Comparison of ENCODE assay signal across 15 cellular contexts in genomic region chr7:52260046-52260665, GRCh38.
DNase-seq lines count a peak whose midpoint lies in the region; ATAC-seq and TF ChIP-seq lines count a peak whose summit lies in the region.
"Had no signal": no experiment of that assay in that cellular context is flagged by ENCODE, and none has a peak within 500 bp of the region (broad histone marks: within the 10 kb centered on the region; RNA-seq: fewer than 3 reads in every experiment).

No MANE protein-coding gene starts in this region.

- H3K9me3 Mint-ChIP-seq in WTC11 (0 out of 2 replicates have a peak, but pooled peaks cover 13% of the 10 kb centered on the region), neural progenitor cell (peaks cover 21% of the 10 kb centered on the region)
- peaks cover 30% of the 10 kb centered on the region for H3K9me3 Mint-ChIP-seq in activated T-helper 1 cell treated with anti-CD3 and anti-CD28 coated beads, Interleukin-12 subunit alpha, Interleukin-12 subunit beta, Interleukin-2, Interleukin-4 antibody, amounts not matched to agents 30 ng/mL and 10 ng/mL and 1 ng/mL, durations not matched to agents 14 hours and 24 hours and 36 hours

- 0 out of 2 replicates have a peak, but pooled peaks cover 4% of the 10 kb centered on the region for H3K4me1 ChIP-seq in DOHH2 (ENCODE audit: control insufficient read depth, low read length)
- no peaks in the 10 kb centered on the region for H3K4me1 ChIP-seq in neural progenitor cell

- H3F3A ChIP-seq in DOHH2 (ENCODE audit: control insufficient read depth, insufficient read depth) (no peaks in the 10 kb centered on the region), neural progenitor cell (ENCODE audit: low read depth) (no peaks in the 10 kb centered on the region)

- no peaks in the 10 kb centered on the region for H3K27me3 Mint-ChIP-seq in WTC11 (ENCODE audit: low read depth)
- peaks cover 3% of the 10 kb centered on the region for H3K27me3 Mint-ChIP-seq in neural progenitor cell (ENCODE audit: insufficient read depth, low read depth)
- H3K27me3 Mint-ChIP-seq in activated T-helper 1 cell treated with anti-CD3 and anti-CD28 coated beads, Interleukin-12 subunit alpha, Interleukin-12 subunit beta, Interleukin-2, Interleukin-4 antibody, amounts not matched to agents 30 ng/mL and 10 ng/mL and 1 ng/mL, durations not matched to agents 14 hours and 24 hours and 36 hours (ENCODE audit: insufficient read depth), result no peaks in the 10 kb centered on the region
- H3K27me3 Mint-ChIP-seq: central memory CD8-positive, alpha-beta T cell; naive B cell had no signal

- H3K79me2 ChIP-seq in DOHH2 (ENCODE audit: control insufficient read depth, low read length), result no peaks in the 10 kb centered on the region
- H3K79me2 ChIP-seq in neural progenitor cell (ENCODE audit: low read depth), result no peaks in the 10 kb centered on the region

- H3K27ac Mint-ChIP-seq in WTC11 (no peak overlapping the region), neural progenitor cell (no peak overlapping the region)
- H3K27ac Mint-ChIP-seq in activated T-helper 1 cell treated with anti-CD3 and anti-CD28 coated beads, Interleukin-12 subunit alpha, Interleukin-12 subunit beta, Interleukin-2, Interleukin-4 antibody, amounts not matched to agents 30 ng/mL and 10 ng/mL and 1 ng/mL, durations not matched to agents 14 hours and 24 hours and 36 hours, result no peak overlapping the region
- H3K27ac Mint-ChIP-seq: naive B cell; T-helper 1 cell treated with Interleukin-12 subunit alpha and Interleukin-12 subunit beta and Interleukin-4 antibody, amounts not matched to agents 30 μg/mL and 1 μg/mL, for 36 hours had no signal

- peak overlapping the region; percentile 8 for H2AFZ ChIP-seq in neural progenitor cell (replicated peaks)

- TF ChIP-seq CTCF in DOHH2 (IDR thresholded peaks at IDR 0.05; ENCODE audit: low read depth, low read length, poor library complexity, severe bottlenecking) (peak; percentile 39), WTC11 (IDR thresholded peaks at IDR 0.05) (peak; percentile 30; the same call in 1 of the 2 replicates), neural progenitor cell (IDR thresholded peaks at IDR 0.05) (peak; percentile 62)

- CTCF ChIA-PET in WTC11 (lab: Charles Lee), result interaction anchor here (0.6 to 1.3 kb wide), 4 partner anchors 9 to 242 kb away, joined by 3 to 6 read pairs (median 3); no protein-coding TSS in a partner anchor

- H3K4me1 Mint-ChIP-seq in WTC11 (peaks cover 9% of the 10 kb centered on the region), neural progenitor cell (no peaks in the 10 kb centered on the region)
- no peaks in the 10 kb centered on the region for H3K4me1 Mint-ChIP-seq in activated T-helper 1 cell treated with anti-CD3 and anti-CD28 coated beads, Interleukin-12 subunit alpha, Interleukin-12 subunit beta, Interleukin-2, Interleukin-4 antibody, amounts not matched to agents 30 ng/mL and 10 ng/mL and 1 ng/mL, durations not matched to agents 14 hours and 24 hours and 36 hours (ENCODE audit: low read depth)
- H3K4me1 Mint-ChIP-seq: central memory CD8-positive, alpha-beta T cell; naive B cell had no signal

- H3K4me3 ChIP-seq in DOHH2 (ENCODE audit: low read length) (no peak overlapping the region), neural progenitor cell (no peak overlapping the region)
- H3K4me3 ChIP-seq: sigmoid colon had no signal

- ATAC-seq in WTC11 (peak; percentile 81), GM18861 (IDR thresholded peaks at IDR 0.05; ENCODE audit: unreplicated experiment) (no peak)

- H3K4me2 ChIP-seq in DOHH2 (ENCODE audit: low read length) (no peak overlapping the region), neural progenitor cell (no peak overlapping the region)

- no peak overlapping the region for H3K4me3 Mint-ChIP-seq in WTC11
- H3K4me3 Mint-ChIP-seq in neural progenitor cell, result no peak overlapping the region
- no peak overlapping the region for H3K4me3 Mint-ChIP-seq in activated T-helper 1 cell treated with anti-CD3 and anti-CD28 coated beads, Interleukin-12 subunit alpha, Interleukin-12 subunit beta, Interleukin-2, Interleukin-4 antibody, amounts not matched to agents 30 ng/mL and 10 ng/mL and 1 ng/mL, durations not matched to agents 14 hours and 24 hours and 36 hours
- H3K4me3 Mint-ChIP-seq: central memory CD8-positive, alpha-beta T cell; naive B cell; T-helper 1 cell treated with Interleukin-12 subunit alpha and Interleukin-12 subunit beta and Interleukin-4 antibody, amounts not matched to agents 30 μg/mL and 1 μg/mL, for 36 hours had no signal

- H3K9ac ChIP-seq in neural progenitor cell, result no peak overlapping the region

- H3K36me3 ChIP-seq in DOHH2 (ENCODE audit: control insufficient read depth, low read length) (no peaks in the 10 kb centered on the region), neural progenitor cell (no peaks in the 10 kb centered on the region)
- H3K36me3 ChIP-seq: sigmoid colon had no signal

- H3K9me3 ChIP-seq in DOHH2 (ENCODE audit: control insufficient read depth, insufficient read depth, low read length), result peaks cover 7% of the 10 kb centered on the region; the same call in 1 of the 2 replicates
- no peaks in the 10 kb centered on the region for H3K9me3 ChIP-seq in neural progenitor cell (ENCODE audit: low read depth)
- H3K9me3 ChIP-seq: sigmoid colon had no signal

- H3K36me3 Mint-ChIP-seq in WTC11, result peaks cover 12% of the 10 kb centered on the region
- no peaks in the 10 kb centered on the region for H3K36me3 Mint-ChIP-seq in neural progenitor cell
- no peaks in the 10 kb centered on the region for H3K36me3 Mint-ChIP-seq in activated T-helper 1 cell treated with anti-CD3 and anti-CD28 coated beads, Interleukin-12 subunit alpha, Interleukin-12 subunit beta, Interleukin-2, Interleukin-4 antibody, amounts not matched to agents 30 ng/mL and 10 ng/mL and 1 ng/mL, durations not matched to agents 14 hours and 24 hours and 36 hours (ENCODE audit: low read depth)
- H3K36me3 Mint-ChIP-seq: naive B cell had no signal

- no peak overlapping the region for H3K27ac ChIP-seq in DOHH2 (ENCODE audit: low read depth, low read length)
- no peak overlapping the region for H3K27ac ChIP-seq in neural progenitor cell
- H3K27ac ChIP-seq: sigmoid colon had no signal

- no peaks in the 10 kb centered on the region for H3K9me2 ChIP-seq in DOHH2 (replicated peaks; ENCODE audit: control insufficient read depth, low read length)

- DNase-seq in M059J (ENCODE audit: low read depth) (peak; percentile 3), WTC11 (ENCODE audit: low spot score) (peak; percentile 35), neural progenitor cell (ENCODE audit: low spot score) (peak; percentile 72)
- no peak for DNase-seq in activated T-helper 1 cell treated with anti-CD3 and anti-CD28 coated beads, Interleukin-12 subunit alpha, Interleukin-12 subunit beta, Interleukin-2, Interleukin-4 antibody, amounts not matched to agents 30 ng/mL and 10 ng/mL and 1 ng/mL, durations not matched to agents 14 hours and 24 hours and 36 hours (ENCODE audit: low spot score)
- DNase-seq in activated CD4-positive, alpha-beta T cell treated with anti-CD3 and anti-CD28 coated beads for 48 hours, result no peak
- DNase-seq: activated naive CD4-positive, alpha-beta T cell treated with Interleukin-2 at 50 U/mL for 16 hours; Calu3; naive B cell; NCI-H1092; NCI-H510A treated with DMSO at 0.1 percent for 48 hours; sigmoid colon had no signal

- POLR2A ChIA-PET in WTC11 (lab: Charles Lee), result no interaction called here

- intact Hi-C loops in activated T-helper 1 cell treated with anti-CD3 and anti-CD28 coated beads, Interleukin-12 subunit alpha, Interleukin-12 subunit beta, Interleukin-2, Interleukin-4 antibody, amounts not matched to agents 30 ng/mL and 10 ng/mL and 1 ng/mL, durations not matched to agents 14 hours and 24 hours and 36 hours (cut with micrococcal nuclease), result no loop called here

- no peaks in the 10 kb centered on the region for H4K20me1 ChIP-seq in DOHH2 (ENCODE audit: control insufficient read depth, insufficient read depth, low read depth, low read length)
- H4K20me1 ChIP-seq in neural progenitor cell (ENCODE audit: low read depth), result no peaks in the 10 kb centered on the region

- H3K27me3 ChIP-seq in DOHH2 (ENCODE audit: control insufficient read depth, low read length), result no peaks in the 10 kb centered on the region
- no peaks in the 10 kb centered on the region for H3K27me3 ChIP-seq in neural progenitor cell
- H3K27me3 ChIP-seq: sigmoid colon had no signal

TF ChIP-seq in WTC11, 78 proteins besides CTCF, POLR2A, EP300 and RAD21 (continues in another document):
- TF ChIP-seq PREB (CRISPR knock-in tag; IDR thresholded peaks at IDR 0.05; ENCODE audit: borderline replicate concordance) (no peak), STAT6 (CRISPR knock-in tag; conservative IDR thresholded peaks at IDR 0.05; ENCODE audit: low read depth) (no peak), ZNF416 (CRISPR knock-in tag; IDR thresholded peaks at IDR 0.05) (no peak), ZNF396 (CRISPR knock-in tag; IDR thresholded peaks at IDR 0.05; ENCODE audit: borderline replicate concordance) (no peak)

Comparison
In these comparisons a context has a peak if more than half of its experiments do, and no peak if none do; other contexts are left out.
1. DNase-seq: peak in M059J (single experiment), WTC11 (single experiment) and neural progenitor cell (single experiment); none in activated T-helper 1 cell treated with anti-CD3 and anti-CD28 coated beads, Interleukin-12 subunit alpha, Interleukin-12 subunit beta, Interleukin-2, Interleukin-4 antibody, amounts not matched to agents 30 ng/mL and 10 ng/mL and 1 ng/mL, durations not matched to agents 14 hours and 24 hours and 36 hours (single experiment) and activated CD4-positive, alpha-beta T cell treated with anti-CD3 and anti-CD28 coated beads for 48 hours (single experiment).
2. Peak in every context shown above with its lines, with median percentiles within 50 percentile points of each other: CTCF ChIP-seq.